11 cellular contexts compared by ENCODE assay signal in genomic region chr5:102596113-102596512, GRCh38.
A peak's percentile ranks its signal among the peaks of the same experiment; 100 is the strongest.
DNase-seq lines count a peak whose midpoint lies in the region; ATAC-seq, FAIRE-seq and TF ChIP-seq lines count a peak whose summit lies in the region.
"Had no signal": no experiment of that assay in that cellular context is flagged by ENCODE, and none has a peak within 500 bp of the region (broad histone marks: within the 10 kb centered on the region; RNA-seq: fewer than 3 reads in every experiment).

No MANE protein-coding gene starts in this region.

- peak overlapping the region; percentile 7 for H3K4me3 Mint-ChIP-seq in CD4-positive, alpha-beta T cell
- no peak overlapping the region for H3K4me3 Mint-ChIP-seq in activated T-cell treated with anti-CD3 and anti-CD28 coated beads, Interleukin-2, amount 50 U/mL, for 24 hours

- peaks cover 14% of the 10 kb centered on the region for H3K4me1 Mint-ChIP-seq in CD4-positive, alpha-beta T cell (ENCODE audit: low read depth)
- H3K4me1 Mint-ChIP-seq in activated T-cell treated with anti-CD3 and anti-CD28 coated beads, Interleukin-2, amount 50 U/mL, for 24 hours (ENCODE audit: low read depth) = peaks cover 26% of the 10 kb centered on the region

- H3K27me3 ChIP-seq in CD4-positive, alpha-beta T cell (ENCODE audit: control insufficient read depth, insufficient read depth, low read length) = no peaks in the 10 kb centered on the region

- intact Hi-C loops in CD4-positive, alpha-beta T cell (cut with DNase I, micrococcal nuclease) = no loop called here

- H3K27ac ChIP-seq in CD4-positive, alpha-beta T cell (ENCODE audit: low read depth, low read length) = no peak overlapping the region

- POLR2A ChIA-PET in CD4-positive, alpha-beta T cell (lab: Charles Lee) = no interaction called here

- CTCF ChIA-PET in CD4-positive, alpha-beta T cell (lab: Charles Lee) = interaction anchor here (1.4 kb wide), 1 partner anchor 10 kb away, joined by 7 read pairs; no protein-coding TSS in a partner anchor

- no peak for DNase-seq in CD4-positive, alpha-beta T cell
- DNase-seq in GM19239 (ENCODE audit: insufficient read length, low spot score) (no peak), GM12892 (ENCODE audit: insufficient read length) (no peak), NCI-H187 treated with DMSO at 0.1 percent for 48 hours (lab: John Stamatoyannopoulos, UW) (no peak), pons (ENCODE audit: low spot score) (no peak)
- no peak for DNase-seq in activated T-cell treated with anti-CD3 and anti-CD28 coated beads, Interleukin-2, amount 50 U/mL, for 24 hours
- DNase-seq: activated T-cell treated with anti-CD3 and anti-CD28 coated beads for 4 hours, NCI-H82, T-helper 2 cell had no signal

- TF ChIP-seq POLR2A in GM12892 (IDR thresholded peaks at IDR 0.05; ENCODE audit: low read depth, low read length) = no peak

- H3K9me3 Mint-ChIP-seq in CD4-positive, alpha-beta T cell = peaks cover 2% of the 10 kb centered on the region
- no peaks in the 10 kb centered on the region for H3K9me3 Mint-ChIP-seq in activated T-cell treated with anti-CD3 and anti-CD28 coated beads, Interleukin-2, amount 50 U/mL, for 24 hours

- H3K36me3 Mint-ChIP-seq in CD4-positive, alpha-beta T cell (ENCODE audit: low read depth) = no peaks in the 10 kb centered on the region
- H3K36me3 Mint-ChIP-seq in activated T-cell treated with anti-CD3 and anti-CD28 coated beads, Interleukin-2, amount 50 U/mL, for 24 hours (ENCODE audit: low read depth) = no peaks in the 10 kb centered on the region

- no peaks in the 10 kb centered on the region for H3K27me3 Mint-ChIP-seq in CD4-positive, alpha-beta T cell
- peaks cover 4% of the 10 kb centered on the region for H3K27me3 Mint-ChIP-seq in activated T-cell treated with anti-CD3 and anti-CD28 coated beads, Interleukin-2, amount 50 U/mL, for 24 hours

- ATAC-seq in CD4-positive, alpha-beta T cell (ENCODE audit: poor library complexity) = no peak
- ATAC-seq in HG02759 (IDR thresholded peaks at IDR 0.05; ENCODE audit: unreplicated experiment) (peak; percentile 80), HG03460 (IDR thresholded peaks at IDR 0.05; ENCODE audit: unreplicated experiment) (peak; percentile 68)

- FAIRE-seq in GM19239 (lab: Jason Lieb, UNC) = peak; percentile 54
- FAIRE-seq in GM12892 (lab: Jason Lieb, UNC) = no peak

- H3K27ac Mint-ChIP-seq in CD4-positive, alpha-beta T cell = no peak overlapping the region
- H3K27ac Mint-ChIP-seq in activated T-cell treated with anti-CD3 and anti-CD28 coated beads, Interleukin-2, amount 50 U/mL, for 24 hours = no peak overlapping the region

- no peak for TF ChIP-seq CTCF in CD4-positive, alpha-beta T cell (IDR thresholded peaks at IDR 0.05)

- no peaks in the 10 kb centered on the region for H3K9me3 ChIP-seq in CD4-positive, alpha-beta T cell (ENCODE audit: control insufficient read depth, low read length)
